Comparison of ENCODE assay signal across 8 cellular contexts in the genomic region with DNA sequence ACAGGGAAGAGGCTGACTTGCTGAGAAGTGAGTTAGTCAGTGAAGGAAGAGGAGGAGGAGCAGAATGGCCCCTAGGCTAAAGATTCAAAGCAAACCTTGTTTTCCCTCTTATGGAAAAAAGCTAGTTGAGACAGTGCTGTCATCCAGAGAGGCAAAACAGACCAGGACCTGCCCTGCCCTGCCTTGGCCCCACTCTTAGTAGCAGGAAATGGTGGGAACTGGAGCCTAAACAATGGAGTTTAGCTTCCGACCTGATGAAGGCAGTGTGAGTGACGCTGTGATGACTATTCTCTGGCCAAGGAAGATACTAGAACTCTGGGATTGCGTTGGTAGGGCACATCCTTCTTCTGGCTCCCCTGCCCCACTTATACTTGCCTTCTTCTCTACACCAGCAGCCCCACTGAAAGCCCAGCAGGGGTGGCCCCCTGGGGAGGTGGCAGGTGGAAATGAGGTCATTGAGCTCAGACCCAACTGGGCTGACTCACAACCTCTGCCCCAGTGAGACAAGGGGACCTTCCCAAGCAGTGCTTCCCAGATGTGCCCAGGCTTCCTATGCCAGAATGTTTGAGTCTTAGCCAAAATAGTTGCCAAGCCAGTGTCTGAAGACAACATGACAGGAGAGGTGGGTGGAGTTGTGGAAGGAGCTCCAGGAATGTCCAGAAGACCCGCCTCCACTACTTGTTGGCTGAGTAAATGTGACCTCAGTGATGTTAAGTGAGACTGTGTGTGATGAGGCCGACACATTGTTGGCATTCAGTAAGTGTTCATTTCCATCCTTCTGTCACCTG. TPM values are rescaled to one million over a fixed set of nuclear protein-coding genes. Genes with fewer than 3 reads are reported as not detected.
DNase-seq lines count a peak whose midpoint lies in the region; ATAC-seq and TF ChIP-seq lines count a peak whose summit lies in the region.

No MANE protein-coding gene starts in this region.

- no peak overlapping the region for H3K9ac ChIP-seq in MM.1S (ENCODE audit: low read length)

- H3K27ac Mint-ChIP-seq in activated naive CD8-positive, alpha-beta T cell treated with anti-CD3 and anti-CD28 coated beads, Interleukin-2, amount 10 ng/mL, durations not matched to agents 7 days and 5 days = peak overlapping the region; percentile 78
- H3K27ac Mint-ChIP-seq in stimulated activated naive CD8-positive, alpha-beta T cell treated with anti-CD3 and anti-CD28 coated beads, Interleukin-15, amount 100 ng/mL, for 72 hours = peak overlapping the region; percentile 90 to 93

- H2AFZ ChIP-seq in ACC112 (ENCODE audit: low read length, unreplicated experiment) (no peak overlapping the region), MM.1S (ENCODE audit: low read length) (no peak overlapping the region)

- peak overlapping the region; percentile 72 for H3K4me3 Mint-ChIP-seq in activated naive CD8-positive, alpha-beta T cell treated with anti-CD3 and anti-CD28 coated beads, Interleukin-2, amount 10 ng/mL, durations not matched to agents 7 days and 5 days
- H3K4me3 Mint-ChIP-seq in stimulated activated naive CD8-positive, alpha-beta T cell treated with anti-CD3 and anti-CD28 coated beads, Interleukin-15, amount 100 ng/mL, for 72 hours = peak overlapping the region; percentile 72 to 73

- POLR2A ChIA-PET in activated naive CD8-positive, alpha-beta T cell treated with anti-CD3 and anti-CD28 coated beads, Interleukin-2, amount 10 ng/mL, durations not matched to agents 7 days and 5 days (lab: Charles Lee) = interaction anchor here (1.0 to 1.2 kb wide), 3 partner anchors 15 to 110 kb away, joined by 3 to 5 read pairs (median 4); no protein-coding TSS in a partner anchor

- H3K9me3 ChIP-seq in MM.1S (replicated peaks; ENCODE audit: insufficient read depth, low read length) = no peaks in the 10 kb centered on the region

- no peaks in the 10 kb centered on the region for H3K27me3 ChIP-seq in ACC112 (ENCODE audit: insufficient read depth, low read length)
- no peaks in the 10 kb centered on the region for H3K27me3 ChIP-seq in MM.1S (replicated peaks; ENCODE audit: insufficient read depth, low read length)

- peak; percentile 65 for ATAC-seq in GM19452 (IDR thresholded peaks at IDR 0.05; ENCODE audit: unreplicated experiment)
- peak; percentile 35 for ATAC-seq in activated naive CD8-positive, alpha-beta T cell treated with anti-CD3 and anti-CD28 coated beads, Interleukin-2, amount 10 ng/mL, durations not matched to agents 7 days and 5 days (ENCODE audit: low read depth)
- peak; percentile 92 for ATAC-seq in stimulated activated naive CD8-positive, alpha-beta T cell treated with anti-CD3 and anti-CD28 coated beads, Interleukin-15, amount 100 ng/mL, for 72 hours

- H3K27me3 Mint-ChIP-seq in activated naive CD8-positive, alpha-beta T cell treated with anti-CD3 and anti-CD28 coated beads, Interleukin-2, amount 10 ng/mL, durations not matched to agents 7 days and 5 days = no peaks in the 10 kb centered on the region
- H3K27me3 Mint-ChIP-seq in stimulated activated naive CD8-positive, alpha-beta T cell treated with anti-CD3 and anti-CD28 coated beads, Interleukin-15, amount 100 ng/mL, for 72 hours = no peaks in the 10 kb centered on the region

- no peak overlapping the region for H3K4me2 ChIP-seq in MM.1S (ENCODE audit: low read depth, low read length)

- H3K27ac ChIP-seq in ACC112 (ENCODE audit: low read depth, low read length) (peak overlapping the region; percentile 96), MM.1S (ENCODE audit: low read length) (peak overlapping the region; percentile 33; the same call in 1 of the 2 replicates)

- H3K79me2 ChIP-seq in ACC112 (ENCODE audit: control insufficient read depth, insufficient read depth, low read length, unreplicated experiment) (peaks cover 70% of the 10 kb centered on the region), MM.1S (ENCODE audit: low read length) (peaks cover 92% of the 10 kb centered on the region)

- H3K4me3 ChIP-seq in ACC112 (ENCODE audit: low read depth, low read length) = no peak overlapping the region
- no peak overlapping the region for H3K4me3 ChIP-seq in MM.1S (ENCODE audit: low read length)

- TF ChIP-seq CTCF in MM.1S (IDR thresholded peaks at IDR 0.05; ENCODE audit: low read length) = no peak

- H3K9me3 Mint-ChIP-seq in activated naive CD8-positive, alpha-beta T cell treated with anti-CD3 and anti-CD28 coated beads, Interleukin-2, amount 10 ng/mL, durations not matched to agents 7 days and 5 days = no peaks in the 10 kb centered on the region
- no peaks in the 10 kb centered on the region for H3K9me3 Mint-ChIP-seq in stimulated activated naive CD8-positive, alpha-beta T cell treated with anti-CD3 and anti-CD28 coated beads, Interleukin-15, amount 100 ng/mL, for 72 hours

- peaks cover 24% of the 10 kb centered on the region for H3K36me3 Mint-ChIP-seq in activated naive CD8-positive, alpha-beta T cell treated with anti-CD3 and anti-CD28 coated beads, Interleukin-2, amount 10 ng/mL, durations not matched to agents 7 days and 5 days

- DNase-seq in MM.1S (no peak), iris pigment epithelial cell (ENCODE audit: low read depth) (peak; percentile 55), KG1 (lab: John Stamatoyannopoulos, UW) (no peak), globus pallidus (ENCODE audit: low spot score) (no peak)
- no peak for DNase-seq in activated naive CD8-positive, alpha-beta T cell treated with anti-CD3 and anti-CD28 coated beads, Interleukin-2, amount 10 ng/mL, durations not matched to agents 7 days and 5 days
- peak; percentile 44 to 75 for DNase-seq in stimulated activated naive CD8-positive, alpha-beta T cell treated with anti-CD3 and anti-CD28 coated beads, Interleukin-15, amount 100 ng/mL, for 72 hours

- H3K36me3 ChIP-seq in ACC112 (ENCODE audit: insufficient read depth, low read length) (no peaks in the 10 kb centered on the region), MM.1S (replicated peaks; ENCODE audit: insufficient read depth, low read length) (no peaks in the 10 kb centered on the region)

- peaks cover 46% of the 10 kb centered on the region for H3K4me1 ChIP-seq in ACC112 (ENCODE audit: control insufficient read depth, insufficient read depth, low read length, unreplicated experiment)
- H3K4me1 ChIP-seq in MM.1S (ENCODE audit: low read length) = peaks cover 29% of the 10 kb centered on the region

- no peaks in the 10 kb centered on the region for H3K9me2 ChIP-seq in MM.1S (replicated peaks; ENCODE audit: insufficient read depth, low read length)

- peaks cover 10% of the 10 kb centered on the region for H3F3A ChIP-seq in MM.1S (ENCODE audit: insufficient read depth, low read length)

- 0 out of 2 replicates have a peak, but pooled peaks cover 3% of the 10 kb centered on the region for H4K20me1 ChIP-seq in MM.1S (ENCODE audit: insufficient read depth, low read length)

- peaks cover 55% of the 10 kb centered on the region for H3K4me1 Mint-ChIP-seq in activated naive CD8-positive, alpha-beta T cell treated with anti-CD3 and anti-CD28 coated beads, Interleukin-2, amount 10 ng/mL, durations not matched to agents 7 days and 5 days
- H3K4me1 Mint-ChIP-seq in stimulated activated naive CD8-positive, alpha-beta T cell treated with anti-CD3 and anti-CD28 coated beads, Interleukin-15, amount 100 ng/mL, for 72 hours = peaks cover 67% of the 10 kb centered on the region

RNA-seq across cellular contexts. Expression of gene MSN, which starts 38.8 kb away (rescaled TPM):
- 100 to 1,000 TPM; 483 to 487 TPM for total RNA-seq in activated naive CD8-positive, alpha-beta T cell treated with anti-CD3 and anti-CD28 coated beads, Interleukin-2, amount 10 ng/mL, durations not matched to agents 7 days and 5 days

Comparison
In these comparisons a context has a peak if more than half of its experiments do, and no peak if none do; other contexts are left out.
1. ATAC-seq: peak in every context shown above with its lines; median percentile 92 in stimulated activated naive CD8-positive, alpha-beta T cell treated with anti-CD3 and anti-CD28 coated beads, Interleukin-15, amount 100 ng/mL, for 72 hours; 65 in GM19452; 35 in activated naive CD8-positive, alpha-beta T cell treated with anti-CD3 and anti-CD28 coated beads, Interleukin-2, amount 10 ng/mL, durations not matched to agents 7 days and 5 days.
2. DNase-seq: peak in iris pigment epithelial cell (single experiment) and stimulated activated naive CD8-positive, alpha-beta T cell treated with anti-CD3 and anti-CD28 coated beads, Interleukin-15, amount 100 ng/mL, for 72 hours (2 of 2); none in MM.1S (single experiment), activated naive CD8-positive, alpha-beta T cell treated with anti-CD3 and anti-CD28 coated beads, Interleukin-2, amount 10 ng/mL, durations not matched to agents 7 days and 5 days (single experiment), KG1 (single experiment) and globus pallidus (single experiment).